In the genomic region with DNA sequence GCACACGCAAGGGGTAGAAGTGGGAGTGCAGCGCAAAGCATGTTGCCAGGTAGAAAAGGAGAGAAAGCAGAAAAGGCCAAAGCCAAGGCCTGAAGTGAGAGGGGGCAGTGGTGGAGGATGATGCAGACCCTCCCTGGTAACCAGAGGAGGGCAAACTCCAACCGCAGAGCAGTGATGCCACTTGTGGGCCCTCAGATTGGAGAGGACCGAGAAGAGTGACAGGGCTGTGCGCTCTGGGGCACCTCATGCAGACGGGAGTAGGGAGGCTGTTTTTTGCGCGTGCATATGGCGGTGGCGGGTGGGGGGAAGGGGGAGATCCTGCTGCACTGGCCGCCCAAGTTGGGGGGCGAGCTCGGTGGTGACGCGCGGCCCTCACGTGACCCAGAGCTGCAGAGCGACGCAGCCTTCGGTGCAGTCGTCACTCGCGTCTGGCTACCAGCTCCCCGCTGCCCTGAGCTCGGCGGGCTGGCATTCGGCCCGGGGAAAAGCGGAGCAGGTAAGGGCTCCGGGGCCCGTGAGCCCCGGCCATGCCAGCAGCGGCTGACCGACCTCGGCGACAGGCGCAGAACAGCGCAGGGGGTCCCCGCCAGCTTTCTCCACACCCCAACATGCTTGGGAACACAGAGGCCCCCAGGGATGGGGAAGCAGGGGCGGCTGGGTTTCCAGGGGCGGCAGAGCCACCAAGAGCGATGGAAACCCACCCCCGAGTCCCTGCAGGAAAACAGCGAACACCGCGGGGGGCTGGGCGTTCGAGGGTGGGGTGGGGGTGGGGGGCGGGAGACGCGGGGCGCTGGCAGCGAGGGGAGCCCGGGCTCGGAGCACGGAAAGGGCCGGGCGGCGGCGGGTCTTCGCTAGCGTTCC, we compare ENCODE assay signal across 2 cellular contexts.
TF ChIP-seq lines count a peak whose summit lies in the region.

A gene (plus strand): TSS at position 421 of the 861 bp plus-strand sequence. CDS start 984 bp downstream, outside the sequence.

TF ChIP-seq in SK-N-SH treated with all-trans-retinoic acid at 6 μM for 48 hours, 23 proteins besides CTCF, POLR2A, EP300 and RAD21:
- TF ChIP-seq, protein P1, sequence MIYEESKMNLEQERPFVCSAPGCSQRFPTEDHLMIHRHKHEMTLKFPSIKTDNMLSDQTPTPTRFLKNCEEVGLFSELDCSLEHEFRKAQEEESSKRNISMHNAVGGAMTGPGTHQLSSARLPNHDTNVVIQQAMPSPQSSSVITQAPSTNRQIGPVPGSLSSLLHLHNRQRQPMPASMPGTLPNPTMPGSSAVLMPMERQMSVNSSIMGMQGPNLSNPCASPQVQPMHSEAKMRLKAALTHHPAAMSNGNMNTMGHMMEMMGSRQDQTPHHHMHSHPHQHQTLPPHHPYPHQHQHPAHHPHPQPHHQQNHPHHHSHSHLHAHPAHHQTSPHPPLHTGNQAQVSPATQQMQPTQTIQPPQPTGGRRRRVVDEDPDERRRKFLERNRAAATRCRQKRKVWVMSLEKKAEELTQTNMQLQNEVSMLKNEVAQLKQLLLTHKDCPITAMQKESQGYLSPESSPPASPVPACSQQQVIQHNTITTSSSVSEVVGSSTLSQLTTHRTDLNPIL (CRISPR knock-in tag; IDR thresholded peaks at IDR 0.05; ENCODE audit: low read depth): no peak
- TF ChIP-seq GLIS3 (CRISPR knock-in tag; IDR thresholded peaks at IDR 0.05) (no peak), ZNF8 (CRISPR knock-in tag; IDR thresholded peaks at IDR 0.05) (no peak), ZFP30 (CRISPR knock-in tag; IDR thresholded peaks at IDR 0.05) (no peak), RARB (CRISPR knock-in tag; IDR thresholded peaks at IDR 0.05) (no peak), TCF4 (CRISPR knock-in tag; IDR thresholded peaks at IDR 0.05; ENCODE audit: borderline replicate concordance) (no peak), OSR1 (CRISPR knock-in tag; IDR thresholded peaks at IDR 0.05) (no peak), ZNF565 (CRISPR knock-in tag; conservative IDR thresholded peaks at IDR 0.05; ENCODE audit: low read depth) (no peak), BACH2 (CRISPR knock-in tag; IDR thresholded peaks at IDR 0.05; ENCODE audit: borderline replicate concordance) (no peak), ZC3H10 (CRISPR knock-in tag; IDR thresholded peaks at IDR 0.05) (no peak), ZFP3 (CRISPR knock-in tag; IDR thresholded peaks at IDR 0.05) (no peak)
- TF ChIP-seq, protein P2, sequence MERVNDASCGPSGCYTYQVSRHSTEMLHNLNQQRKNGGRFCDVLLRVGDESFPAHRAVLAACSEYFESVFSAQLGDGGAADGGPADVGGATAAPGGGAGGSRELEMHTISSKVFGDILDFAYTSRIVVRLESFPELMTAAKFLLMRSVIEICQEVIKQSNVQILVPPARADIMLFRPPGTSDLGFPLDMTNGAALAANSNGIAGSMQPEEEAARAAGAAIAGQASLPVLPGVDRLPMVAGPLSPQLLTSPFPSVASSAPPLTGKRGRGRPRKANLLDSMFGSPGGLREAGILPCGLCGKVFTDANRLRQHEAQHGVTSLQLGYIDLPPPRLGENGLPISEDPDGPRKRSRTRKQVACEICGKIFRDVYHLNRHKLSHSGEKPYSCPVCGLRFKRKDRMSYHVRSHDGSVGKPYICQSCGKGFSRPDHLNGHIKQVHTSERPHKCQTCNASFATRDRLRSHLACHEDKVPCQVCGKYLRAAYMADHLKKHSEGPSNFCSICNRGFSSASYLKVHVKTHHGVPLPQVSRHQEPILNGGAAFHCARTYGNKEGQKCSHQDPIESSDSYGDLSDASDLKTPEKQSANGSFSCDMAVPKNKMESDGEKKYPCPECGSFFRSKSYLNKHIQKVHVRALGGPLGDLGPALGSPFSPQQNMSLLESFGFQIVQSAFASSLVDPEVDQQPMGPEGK (CRISPR knock-in tag; IDR thresholded peaks at IDR 0.05; ENCODE audit: borderline replicate concordance): no peak
- TF ChIP-seq, protein P3, sequence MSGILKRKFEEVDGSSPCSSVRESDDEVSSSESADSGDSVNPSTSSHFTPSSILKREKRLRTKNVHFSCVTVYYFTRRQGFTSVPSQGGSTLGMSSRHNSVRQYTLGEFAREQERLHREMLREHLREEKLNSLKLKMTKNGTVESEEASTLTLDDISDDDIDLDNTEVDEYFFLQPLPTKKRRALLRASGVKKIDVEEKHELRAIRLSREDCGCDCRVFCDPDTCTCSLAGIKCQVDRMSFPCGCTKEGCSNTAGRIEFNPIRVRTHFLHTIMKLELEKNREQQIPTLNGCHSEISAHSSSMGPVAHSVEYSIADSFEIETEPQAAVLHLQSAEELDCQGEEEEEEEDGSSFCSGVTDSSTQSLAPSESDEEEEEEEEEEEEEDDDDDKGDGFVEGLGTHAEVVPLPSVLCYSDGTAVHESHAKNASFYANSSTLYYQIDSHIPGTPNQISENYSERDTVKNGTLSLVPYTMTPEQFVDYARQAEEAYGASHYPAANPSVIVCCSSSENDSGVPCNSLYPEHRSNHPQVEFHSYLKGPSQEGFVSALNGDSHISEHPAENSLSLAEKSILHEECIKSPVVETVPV (CRISPR knock-in tag; IDR thresholded peaks at IDR 0.05): no peak

TF ChIP-seq in GM12878, 131 proteins besides CTCF, POLR2A, EP300 and RAD21 (continued from another document):
- TF ChIP-seq FOXM1 (IDR thresholded peaks at IDR 0.05; ENCODE audit: low read depth, low read length): no peak
- TF ChIP-seq, protein P4, sequence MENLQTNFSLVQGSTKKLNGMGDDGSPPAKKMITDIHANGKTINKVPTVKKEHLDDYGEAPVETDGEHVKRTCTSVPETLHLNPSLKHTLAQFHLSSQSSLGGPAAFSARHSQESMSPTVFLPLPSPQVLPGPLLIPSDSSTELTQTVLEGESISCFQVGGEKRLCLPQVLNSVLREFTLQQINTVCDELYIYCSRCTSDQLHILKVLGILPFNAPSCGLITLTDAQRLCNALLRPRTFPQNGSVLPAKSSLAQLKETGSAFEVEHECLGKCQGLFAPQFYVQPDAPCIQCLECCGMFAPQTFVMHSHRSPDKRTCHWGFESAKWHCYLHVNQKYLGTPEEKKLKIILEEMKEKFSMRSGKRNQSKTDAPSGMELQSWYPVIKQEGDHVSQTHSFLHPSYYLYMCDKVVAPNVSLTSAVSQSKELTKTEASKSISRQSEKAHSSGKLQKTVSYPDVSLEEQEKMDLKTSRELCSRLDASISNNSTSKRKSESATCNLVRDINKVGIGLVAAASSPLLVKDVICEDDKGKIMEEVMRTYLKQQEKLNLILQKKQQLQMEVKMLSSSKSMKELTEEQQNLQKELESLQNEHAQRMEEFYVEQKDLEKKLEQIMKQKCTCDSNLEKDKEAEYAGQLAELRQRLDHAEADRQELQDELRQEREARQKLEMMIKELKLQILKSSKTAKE (IDR thresholded peaks at IDR 0.05; ENCODE audit: low read depth, poor library complexity, severe bottlenecking): no peak
- no peak for TF ChIP-seq STAT1 (conservative IDR thresholded peaks at IDR 0.05)
- TF ChIP-seq, protein P5, sequence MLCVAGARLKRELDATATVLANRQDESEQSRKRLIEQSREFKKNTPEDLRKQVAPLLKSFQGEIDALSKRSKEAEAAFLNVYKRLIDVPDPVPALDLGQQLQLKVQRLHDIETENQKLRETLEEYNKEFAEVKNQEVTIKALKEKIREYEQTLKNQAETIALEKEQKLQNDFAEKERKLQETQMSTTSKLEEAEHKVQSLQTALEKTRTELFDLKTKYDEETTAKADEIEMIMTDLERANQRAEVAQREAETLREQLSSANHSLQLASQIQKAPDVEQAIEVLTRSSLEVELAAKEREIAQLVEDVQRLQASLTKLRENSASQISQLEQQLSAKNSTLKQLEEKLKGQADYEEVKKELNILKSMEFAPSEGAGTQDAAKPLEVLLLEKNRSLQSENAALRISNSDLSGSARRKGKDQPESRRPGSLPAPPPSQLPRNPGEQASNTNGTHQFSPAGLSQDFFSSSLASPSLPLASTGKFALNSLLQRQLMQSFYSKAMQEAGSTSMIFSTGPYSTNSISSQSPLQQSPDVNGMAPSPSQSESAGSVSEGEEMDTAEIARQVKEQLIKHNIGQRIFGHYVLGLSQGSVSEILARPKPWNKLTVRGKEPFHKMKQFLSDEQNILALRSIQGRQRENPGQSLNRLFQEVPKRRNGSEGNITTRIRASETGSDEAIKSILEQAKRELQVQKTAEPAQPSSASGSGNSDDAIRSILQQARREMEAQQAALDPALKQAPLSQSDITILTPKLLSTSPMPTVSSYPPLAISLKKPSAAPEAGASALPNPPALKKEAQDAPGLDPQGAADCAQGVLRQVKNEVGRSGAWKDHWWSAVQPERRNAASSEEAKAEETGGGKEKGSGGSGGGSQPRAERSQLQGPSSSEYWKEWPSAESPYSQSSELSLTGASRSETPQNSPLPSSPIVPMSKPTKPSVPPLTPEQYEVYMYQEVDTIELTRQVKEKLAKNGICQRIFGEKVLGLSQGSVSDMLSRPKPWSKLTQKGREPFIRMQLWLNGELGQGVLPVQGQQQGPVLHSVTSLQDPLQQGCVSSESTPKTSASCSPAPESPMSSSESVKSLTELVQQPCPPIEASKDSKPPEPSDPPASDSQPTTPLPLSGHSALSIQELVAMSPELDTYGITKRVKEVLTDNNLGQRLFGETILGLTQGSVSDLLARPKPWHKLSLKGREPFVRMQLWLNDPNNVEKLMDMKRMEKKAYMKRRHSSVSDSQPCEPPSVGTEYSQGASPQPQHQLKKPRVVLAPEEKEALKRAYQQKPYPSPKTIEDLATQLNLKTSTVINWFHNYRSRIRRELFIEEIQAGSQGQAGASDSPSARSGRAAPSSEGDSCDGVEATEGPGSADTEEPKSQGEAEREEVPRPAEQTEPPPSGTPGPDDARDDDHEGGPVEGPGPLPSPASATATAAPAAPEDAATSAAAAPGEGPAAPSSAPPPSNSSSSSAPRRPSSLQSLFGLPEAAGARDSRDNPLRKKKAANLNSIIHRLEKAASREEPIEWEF (IDR thresholded peaks at IDR 0.05; ENCODE audit: insufficient replicate concordance, low read depth, low read length): no peak
